In genomic region chr6:105873256-105873704, GRCh38 we compare ENCODE assay signal across 26 cellular contexts.
DNase-seq lines count a peak whose midpoint lies in the region; ATAC-seq and TF ChIP-seq lines count a peak whose summit lies in the region.
"Had no signal": no experiment of that assay in that cellular context is flagged by ENCODE, and none has a peak within 500 bp of the region (broad histone marks: within the 10 kb centered on the region; RNA-seq: fewer than 3 reads in every experiment).

No MANE protein-coding gene starts in this region.

- H3K4me1 ChIP-seq in PC-9 (replicated peaks; ENCODE audit: insufficient read depth) (peaks cover 18% of the 10 kb centered on the region), transverse colon (peaks cover 0 to 6% (median 0%) of the 10 kb centered on the region in 4 donors)
- H3K4me1 ChIP-seq: parathyroid adenoma had no signal

- peak overlapping the region; percentile 8 for H2AFZ ChIP-seq in PC-9
- H2AFZ ChIP-seq: parathyroid adenoma had no signal

- TF ChIP-seq EP300 in transverse colon (IDR thresholded peaks at IDR 0.05; ENCODE audit: low read depth), result no peak

- no peak for TF ChIP-seq CTCF in PC-9 (conservative IDR thresholded peaks at IDR 0.05)
- TF ChIP-seq CTCF in transverse colon (IDR thresholded peaks at IDR 0.05), result no peak
- no peak for TF ChIP-seq CTCF in CD4-positive, alpha-beta T cell (IDR thresholded peaks at IDR 0.05)

- DNase-seq in stimulated activated naive CD8-positive, alpha-beta T cell treated with anti-CD3 and anti-CD28 coated beads, Interleukin-15, amount 100 ng/mL, for 72 hours, result no peak
- no peak for DNase-seq in stimulated activated naive CD8-positive, alpha-beta T cell treated with anti-CD3 and anti-CD28 coated beads, Interleukin-15, Interleukin-2, amounts not matched to agents 100 U/mL and 50 U/mL, for 24 hours
- peak in 1 of 2 experiments; percentile 74 for DNase-seq in PC-9
- DNase-seq in epidermal melanocyte (ENCODE audit: insufficient read length, low spot score), result peak; percentile 37
- no peak for DNase-seq in GF-D8 (lab: John Stamatoyannopoulos, UW)
- no peak for DNase-seq in transverse colon
- no peak for DNase-seq in CD4-positive, alpha-beta T cell
- DNase-seq: activated CD4-positive, alpha-beta T cell treated with anti-CD3 and anti-CD28 coated beads, Interleukin-2, amount 50 U/mL, for 1 hour; activated naive CD4-positive, alpha-beta T cell treated with anti-CD3 and anti-CD28 coated beads for 36 hours; activated T-cell treated with anti-CD3 and anti-CD28 coated beads for 4 hours; anterior cingulate cortex; caudate nucleus; CD8-positive, alpha-beta memory T cell; DMS79; dorsolateral prefrontal cortex; foreskin fibroblast; hippocampal formation; left lung; NCI-H1694 treated with DMSO at 0.1 percent for 48 hours; NCI-H526; nephron progenitor cell; right cardiac atrium; upper lobe of right lung had no signal

- intact Hi-C loops in PC-9 (cut with micrococcal nuclease; ENCODE audit: unreplicated experiment) (no loop called here), transverse colon (cut with DNase I; ENCODE audit: low total_unique reads) (no loop called here)
- intact Hi-C loops in CD4-positive, alpha-beta T cell (cut with DNase I, micrococcal nuclease), result no loop called here

- H3K9me3 ChIP-seq in PC-9 (ENCODE audit: insufficient read depth, low read depth) (no peaks in the 10 kb centered on the region; the same call in 1 of the 2 replicates), transverse colon (no peaks in the 10 kb centered on the region)
- no peaks in the 10 kb centered on the region for H3K9me3 ChIP-seq in CD4-positive, alpha-beta T cell (ENCODE audit: control insufficient read depth, low read length)
- H3K9me3 ChIP-seq: left lung, upper lobe of right lung had no signal

- peak; percentile 65 for ATAC-seq in stimulated activated naive CD8-positive, alpha-beta T cell treated with anti-CD3 and anti-CD28 coated beads, Interleukin-15, amount 100 ng/mL, for 72 hours
- ATAC-seq in stimulated activated naive CD8-positive, alpha-beta T cell treated with anti-CD3 and anti-CD28 coated beads, Interleukin-15, Interleukin-2, amounts not matched to agents 100 U/mL and 50 U/mL, for 24 hours, result no peak
- no peak for ATAC-seq in CD4-positive, alpha-beta T cell (ENCODE audit: poor library complexity)
- ATAC-seq: left lung, right cardiac atrium, Right ventricle myocardium inferior, upper lobe of right lung had no signal

- no peaks in the 10 kb centered on the region for H3K36me3 Mint-ChIP-seq in CD4-positive, alpha-beta T cell (ENCODE audit: low read depth)
- H3K36me3 Mint-ChIP-seq: CD8-positive, alpha-beta memory T cell; mesothelial cell of epicardium had no signal

- H3K27me3 Mint-ChIP-seq in stimulated activated naive CD8-positive, alpha-beta T cell treated with anti-CD3 and anti-CD28 coated beads, Interleukin-15, amount 100 ng/mL, for 72 hours, result peaks cover 52% of the 10 kb centered on the region
- peaks cover 20% of the 10 kb centered on the region for H3K27me3 Mint-ChIP-seq in CD4-positive, alpha-beta T cell

- no peak overlapping the region for H3K4me3 Mint-ChIP-seq in stimulated activated naive CD8-positive, alpha-beta T cell treated with anti-CD3 and anti-CD28 coated beads, Interleukin-15, amount 100 ng/mL, for 72 hours
- H3K4me3 Mint-ChIP-seq in CD4-positive, alpha-beta T cell, result no peak overlapping the region
- H3K4me3 Mint-ChIP-seq: activated naive CD4-positive, alpha-beta T cell treated with anti-CD3 and anti-CD28 coated beads for 36 hours; CD8-positive, alpha-beta memory T cell; mesothelial cell of epicardium; nephron progenitor cell had no signal

- H3K4me1 Mint-ChIP-seq in stimulated activated naive CD8-positive, alpha-beta T cell treated with anti-CD3 and anti-CD28 coated beads, Interleukin-15, amount 100 ng/mL, for 72 hours, result no peaks in the 10 kb centered on the region
- H3K4me1 Mint-ChIP-seq in CD4-positive, alpha-beta T cell (ENCODE audit: low read depth), result no peaks in the 10 kb centered on the region
- H3K4me1 Mint-ChIP-seq: CD8-positive, alpha-beta memory T cell had no signal

- no peaks in the 10 kb centered on the region for H3K36me3 ChIP-seq in PC-9 (ENCODE audit: low read depth)
- H3K36me3 ChIP-seq in transverse colon, result no peaks in the 10 kb centered on the region
- H3K36me3 ChIP-seq: left lung, upper lobe of right lung had no signal

- H3K79me2 ChIP-seq in PC-9 (ENCODE audit: low read depth), result no peaks in the 10 kb centered on the region
- H3K79me2 ChIP-seq: parathyroid adenoma had no signal

- no peak for TF ChIP-seq POLR2A in transverse colon (IDR thresholded peaks at IDR 0.05)

- peaks cover 8% of the 10 kb centered on the region; the same call in 1 of the 2 replicates for H3F3A ChIP-seq in PC-9 (ENCODE audit: insufficient read depth, low read depth)

- H3K27ac Mint-ChIP-seq in stimulated activated naive CD8-positive, alpha-beta T cell treated with anti-CD3 and anti-CD28 coated beads, Interleukin-15, amount 100 ng/mL, for 72 hours, result no peak overlapping the region
- no peak overlapping the region for H3K27ac Mint-ChIP-seq in CD4-positive, alpha-beta T cell
- H3K27ac Mint-ChIP-seq: activated naive CD4-positive, alpha-beta T cell treated with anti-CD3 and anti-CD28 coated beads for 36 hours; CD8-positive, alpha-beta memory T cell; mesothelial cell of epicardium; nephron progenitor cell had no signal

- H3K27ac ChIP-seq in PC-9, result 0 out of 2 replicates have a peak overlapping the region, but pooled peaks have one; percentile 2
- H3K27ac ChIP-seq in transverse colon, result peak overlapping the region in 1 of 4 donors; percentile 21
- no peak overlapping the region for H3K27ac ChIP-seq in CD4-positive, alpha-beta T cell (ENCODE audit: low read depth, low read length)
- H3K27ac ChIP-seq: parathyroid adenoma, upper lobe of right lung had no signal

- no TSS peak for BruUV-seq in PC-9 (replicated peaks; lab: Mats Ljungman, UMichigan)

- CTCF ChIA-PET in PC-9 (lab: Charles Lee), result interaction anchor here (0.6 kb wide), 1 partner anchor 27 kb away, joined by 3 read pairs; no protein-coding TSS in a partner anchor
- CTCF ChIA-PET in CD4-positive, alpha-beta T cell (lab: Charles Lee), result no interaction called here

- POLR2A ChIA-PET in PC-9 (lab: Charles Lee; ENCODE audit: unreplicated experiment), result no interaction called here
- POLR2A ChIA-PET in CD4-positive, alpha-beta T cell (lab: Charles Lee), result no interaction called here

- WGBS in transverse colon (ENCODE audit: low coverage in 1 of 2), 2 donors, result 0 to 6% methylated on average over 2 of the region's 2 CpGs

- H3K27me3 ChIP-seq in PC-9 (ENCODE audit: insufficient read depth, low read depth) (no peaks in the 10 kb centered on the region), transverse colon (peaks cover 12% of the 10 kb centered on the region)
- H3K27me3 ChIP-seq in CD4-positive, alpha-beta T cell (ENCODE audit: control insufficient read depth, insufficient read depth, low read length), result no peaks in the 10 kb centered on the region
- H3K27me3 ChIP-seq: left lung, upper lobe of right lung had no signal

- no peaks in the 10 kb centered on the region for H4K20me1 ChIP-seq in PC-9 (ENCODE audit: insufficient read depth)

- peak overlapping the region; percentile 25 for H3K4me2 ChIP-seq in PC-9

- in situ Hi-C loops in transverse colon (cut with MboI; ENCODE audit: low pct_ligation_motif_present in 1 of 4, low pct_unique_long_range_greater_than_20kb in 1 of 4, low sequenced_read_pairs in 3 of 4), result no loop called here

- H3K9me3 Mint-ChIP-seq in stimulated activated naive CD8-positive, alpha-beta T cell treated with anti-CD3 and anti-CD28 coated beads, Interleukin-15, amount 100 ng/mL, for 72 hours, result peaks cover 0 to 3% of the 10 kb centered on the region in 2 donors
- H3K9me3 Mint-ChIP-seq in CD4-positive, alpha-beta T cell, result no peaks in the 10 kb centered on the region
- H3K9me3 Mint-ChIP-seq: activated naive CD4-positive, alpha-beta T cell treated with anti-CD3 and anti-CD28 coated beads for 36 hours; CD8-positive, alpha-beta memory T cell; mesothelial cell of epicardium; nephron progenitor cell had no signal

- no peaks in the 10 kb centered on the region for H3K9me2 ChIP-seq in PC-9 (ENCODE audit: insufficient read depth)

- H3K4me3 ChIP-seq in PC-9 (no peak overlapping the region), transverse colon (no peak overlapping the region)
- H3K4me3 ChIP-seq: dorsolateral prefrontal cortex, left lung, upper lobe of right lung had no signal
